8 cellular contexts compared by ENCODE assay signal in genomic region chr17:6639014-6639650, GRCh38. TPM values are rescaled to one million over a fixed set of nuclear protein-coding genes. Genes with fewer than 3 reads are reported as not detected.
DNase-seq lines count a peak whose midpoint lies in the region; TF ChIP-seq lines count a peak whose summit lies in the region.

No MANE protein-coding gene starts in this region.

- no peak overlapping the region for H2AFZ ChIP-seq in SU-DHL-6 (ENCODE audit: low read depth, low read length, severe bottlenecking)

- peaks cover 15% of the 10 kb centered on the region for H3K79me2 ChIP-seq in SU-DHL-6 (ENCODE audit: insufficient read depth, low read length)

- peaks cover 2% of the 10 kb centered on the region; the same call in 1 of the 2 replicates for H3F3A ChIP-seq in SU-DHL-6 (ENCODE audit: insufficient read depth)

- H3K9ac ChIP-seq in ES-I3 (ENCODE audit: low read depth, low read length) (peak overlapping the region; percentile 88), SU-DHL-6 (ENCODE audit: low read length) (peak overlapping the region; percentile 80)

- DNase-seq in fibroblast of pulmonary artery (ENCODE audit: low read depth), result no peak
- peak; percentile 81 for DNase-seq in posterior vena cava (ENCODE audit: low spot score)
- no peak for DNase-seq in AG20443 (ENCODE audit: low spot score)
- no peak for DNase-seq in NCI-H1436 treated with DMSO at 0.1 percent for 48 hours (lab: John Stamatoyannopoulos, UW)
- no peak for DNase-seq in activated CD4-positive, alpha-beta T cell treated with anti-CD3 and anti-CD28 coated beads for 1 hour
- no peak for DNase-seq in NOMO-1 treated with DMSO at 0.1 percent for 48 hours (lab: John Stamatoyannopoulos, UW; ENCODE audit: unreplicated experiment)

- no peaks in the 10 kb centered on the region for H3K27me3 ChIP-seq in SU-DHL-6 (ENCODE audit: low read length)

- H3K4me2 ChIP-seq in SU-DHL-6 (ENCODE audit: low read depth, low read length, poor library complexity, severe bottlenecking), result peak overlapping the region; percentile 74

- H3K4me1 ChIP-seq in ES-I3 (ENCODE audit: insufficient read depth, low read length), result peaks cover 4% of the 10 kb centered on the region; the same call in 1 of the 2 replicates

- peak overlapping the region; percentile 82 for H3K4me3 ChIP-seq in SU-DHL-6 (ENCODE audit: insufficient read depth, low read length, poor library complexity, severe bottlenecking)
- peak overlapping the region; percentile 96 for H3K4me3 ChIP-seq in fibroblast of pulmonary artery (replicated peaks; ENCODE audit: low read depth, low read length)

- TF ChIP-seq CTCF in SU-DHL-6 (IDR thresholded peaks at IDR 0.05; ENCODE audit: insufficient read depth, low read length, poor library complexity, severe bottlenecking), result no peak
- TF ChIP-seq CTCF in fibroblast of pulmonary artery (IDR thresholded peaks at IDR 0.05; ENCODE audit: low read length, missing control alignments), result no peak

- no peaks in the 10 kb centered on the region; the same call in 1 of the 2 replicates for H3K36me3 ChIP-seq in ES-I3 (ENCODE audit: insufficient read depth, low read length)
- no peaks in the 10 kb centered on the region for H3K36me3 ChIP-seq in SU-DHL-6 (ENCODE audit: low read length)

- intact Hi-C loops in posterior vena cava (cut with DNase I), result loop anchor here in 1 of 2 donors (10.0 kb wide), 1 partner anchor 164 kb away; no protein-coding TSS in a partner anchor

- H4K20me1 ChIP-seq in SU-DHL-6 (ENCODE audit: low read depth, low read length), result no peaks in the 10 kb centered on the region

- H3K27ac ChIP-seq in SU-DHL-6 (ENCODE audit: low read depth, low read length), result no peak overlapping the region

- H3K9me3 ChIP-seq in ES-I3 (ENCODE audit: control insufficient read depth, insufficient read depth, low read length), result no peaks in the 10 kb centered on the region
- H3K9me3 ChIP-seq in SU-DHL-6 (ENCODE audit: insufficient read depth, low read length), result no peaks in the 10 kb centered on the region

- no peaks in the 10 kb centered on the region for H3K9me2 ChIP-seq in SU-DHL-6 (replicated peaks; ENCODE audit: insufficient read depth, low read length)

RNA-seq across cellular contexts. Expression of gene KIAA0753, which starts 1.4 kb away (rescaled TPM):
- total RNA-seq in posterior vena cava, result 10 to 100 TPM; 17.7 to 21.6 TPM

RNA-seq across cellular contexts. Expression of gene TXNDC17, which starts 1.7 kb away (rescaled TPM):
- total RNA-seq in posterior vena cava, result 10 to 100 TPM; 43.2 to 55.9 TPM

RNA-seq across cellular contexts. Expression of gene MED31, which starts 12.3 kb away (rescaled TPM):
- 10 to 100 TPM; 14.3 to 16.9 TPM for total RNA-seq in posterior vena cava

RNA-seq across cellular contexts. Expression of gene C17orf100, which starts 12.4 kb away (rescaled TPM):
- total RNA-seq in posterior vena cava, result 1 to 10 TPM in 1 of 2 donors, under 1 TPM in 1; 0.81 to 1.2 TPM
